In genomic region chr12:119802472-119802871, GRCh38 we compare ENCODE assay signal across 11 cellular contexts.
A peak's percentile ranks its signal among the peaks of the same experiment; 100 is the strongest.
DNase-seq lines count a peak whose midpoint lies in the region; ATAC-seq and TF ChIP-seq lines count a peak whose summit lies in the region.
"Had no signal": no experiment of that assay in that cellular context is flagged by ENCODE, and none has a peak within 500 bp of the region (broad histone marks: within the 10 kb centered on the region; RNA-seq: fewer than 3 reads in every experiment).

No MANE protein-coding gene starts in this region.

- peaks cover 6% of the 10 kb centered on the region; the same call in 1 of the 2 replicates for H3K9me3 ChIP-seq in MG63
- no peaks in the 10 kb centered on the region for H3K9me3 ChIP-seq in fibroblast of lung (ENCODE audit: control insufficient read depth, insufficient read depth, low read depth, low read length)
- H3K9me3 ChIP-seq in mesenchymal stem cell (ENCODE audit: control insufficient read depth, low read length) = no peaks in the 10 kb centered on the region
- H3K9me3 ChIP-seq in SK-N-SH = no peaks in the 10 kb centered on the region
- H3K9me3 ChIP-seq: ascending aorta, esophagus squamous epithelium had no signal

- H3K79me1 ChIP-seq in mesenchymal stem cell (replicated peaks; ENCODE audit: low read length, poor library complexity, severe bottlenecking) = peaks cover 3% of the 10 kb centered on the region

- H3K4me2 ChIP-seq in fibroblast of lung (ENCODE audit: extremely low read depth, insufficient read depth, low read length) (peak overlapping the region; percentile 32), mesenchymal stem cell (ENCODE audit: low read length, poor library complexity, severe bottlenecking) (no peak overlapping the region), SK-N-SH (no peak overlapping the region)

- no peak overlapping the region for H3K23ac ChIP-seq in mesenchymal stem cell (ENCODE audit: low read length in 2 of 2)

- H3K4me1 ChIP-seq in fibroblast of lung (ENCODE audit: control insufficient read depth, extremely low read depth, insufficient read depth, low read length) = peaks cover 3% of the 10 kb centered on the region
- H3K4me1 ChIP-seq in mesenchymal stem cell (ENCODE audit: control insufficient read depth, insufficient read depth, low read depth, low read length) = peaks cover 5% of the 10 kb centered on the region
- H3K4me1 ChIP-seq in SK-N-SH (ENCODE audit: control insufficient read depth in 1 of 2, insufficient read depth in 2 of 2, low read depth in 1 of 2, low read length in 1 of 2) = peaks cover 7 to 8% of the 10 kb centered on the region in 2 experiments; a peak in 3 of 4 replicates

- H3K4me3 ChIP-seq in MG63 = no peak overlapping the region
- H3K4me3 ChIP-seq in fibroblast of lung (replicated peaks in 1 of 4; ENCODE audit: control extremely low read depth in 1 of 4, insufficient read depth in 1 of 4, low read depth in 3 of 4, low read length in 4 of 4) = peak overlapping the region in 1 of 4 experiments; percentile 68
- H3K4me3 ChIP-seq in mesenchymal stem cell (ENCODE audit: insufficient read depth in 1 of 2, low read depth in 1 of 2, low read length in 2 of 2) = peak overlapping the region in 1 of 2 experiments; percentile 91
- no peak overlapping the region for H3K4me3 ChIP-seq in SK-N-SH (ENCODE audit: low read depth in 2 of 2, low read length in 1 of 2)

- no peaks in the 10 kb centered on the region for H4K20me1 ChIP-seq in fibroblast of lung (ENCODE audit: control insufficient read depth, extremely low read depth, insufficient read depth, low read length)
- H4K20me1 ChIP-seq in SK-N-SH (ENCODE audit: insufficient read depth) = no peaks in the 10 kb centered on the region

- no peak overlapping the region for H2BK120ac ChIP-seq in mesenchymal stem cell (ENCODE audit: low read depth, low read length)

- no peak overlapping the region for H4K91ac ChIP-seq in mesenchymal stem cell (ENCODE audit: low read length)

- H3K4ac ChIP-seq in mesenchymal stem cell (ENCODE audit: low read depth in 1 of 2, low read length in 2 of 2) = no peak overlapping the region

- no peak overlapping the region for H3K14ac ChIP-seq in mesenchymal stem cell (ENCODE audit: low read length in 2 of 2)

- TF ChIP-seq CTCF in fibroblast of lung (conservative IDR thresholded peaks at IDR 0.05 in 1 of 2, IDR thresholded peaks at IDR 0.05 in 1 of 2; ENCODE audit: low read depth in 1 of 2, low read length in 2 of 2) (peak in 1 of 2 donors; percentile 14), SK-N-SH (IDR thresholded peaks at IDR 0.05) (no peak)

- no peak overlapping the region for H3K18ac ChIP-seq in mesenchymal stem cell (ENCODE audit: low read depth in 1 of 2, low read length in 2 of 2)

- H2AFZ ChIP-seq in fibroblast of lung (ENCODE audit: low read length) (no peak overlapping the region), mesenchymal stem cell (ENCODE audit: low read depth, low read length) (no peak overlapping the region), SK-N-SH (ENCODE audit: low read depth) (no peak overlapping the region)

- TF ChIP-seq EP300 in SK-N-SH (IDR thresholded peaks at IDR 0.05; ENCODE audit: borderline replicate concordance in 1 of 2, low read depth in 1 of 2, low read length in 1 of 2) = no peak

- no peak overlapping the region for H2AK5ac ChIP-seq in mesenchymal stem cell (ENCODE audit: low read length, severe bottlenecking)

- no peaks in the 10 kb centered on the region for H3K9me2 ChIP-seq in SK-N-SH

- CTCF ChIA-PET in SK-N-SH (lab: Yijun Ruan, JAX) = interaction anchor here (0.8 to 5.7 kb wide), 5 partner anchors 8 to 136 kb away, joined by 3 to 58 read pairs (median 4); no protein-coding TSS in a partner anchor

- 92% methylated on average over 4 of the region's 4 CpGs for WGBS in mesenchymal stem cell
- WGBS in SK-N-SH (ENCODE audit: low lambda C conversion rate) = 84% methylated on average over 4 of the region's 4 CpGs

- no peak overlapping the region for H2BK12ac ChIP-seq in mesenchymal stem cell (ENCODE audit: low read length in 2 of 2)

- peaks cover 8% of the 10 kb centered on the region for H3K36me3 ChIP-seq in MG63
- H3K36me3 ChIP-seq in fibroblast of lung (ENCODE audit: control insufficient read depth, insufficient read depth, low read length) = peaks cover 2% of the 10 kb centered on the region
- peaks cover 0 to 3% of the 10 kb centered on the region in 2 experiments for H3K36me3 ChIP-seq in mesenchymal stem cell (ENCODE audit: control insufficient read depth in 1 of 2, insufficient read depth in 2 of 2, low read depth in 1 of 2, low read length in 2 of 2)
- peaks cover 0 to 5% of the 10 kb centered on the region in 2 experiments for H3K36me3 ChIP-seq in SK-N-SH (replicated peaks in 1 of 2; ENCODE audit: control insufficient read depth in 1 of 2, insufficient read depth in 2 of 2, low read length in 1 of 2)
- H3K36me3 ChIP-seq: ascending aorta, esophagus squamous epithelium had no signal

- no peaks in the 10 kb centered on the region for H3K27me3 ChIP-seq in MG63
- no peaks in the 10 kb centered on the region for H3K27me3 ChIP-seq in fibroblast of lung (ENCODE audit: control insufficient read depth, insufficient read depth, low read length)
- no peaks in the 10 kb centered on the region for H3K27me3 ChIP-seq in mesenchymal stem cell (ENCODE audit: control insufficient read depth in 1 of 2, insufficient read depth in 1 of 2, low read length in 2 of 2)
- no peaks in the 10 kb centered on the region for H3K27me3 ChIP-seq in SK-N-SH (ENCODE audit: insufficient read depth)
- H3K27me3 ChIP-seq: ascending aorta, esophagus squamous epithelium had no signal

- H4K8ac ChIP-seq in mesenchymal stem cell (ENCODE audit: low read length) = no peak overlapping the region

- POLR2A ChIA-PET in SK-N-SH (lab: Yijun Ruan, JAX) = no interaction called here

- no peak overlapping the region for H2BK5ac ChIP-seq in mesenchymal stem cell (ENCODE audit: low read depth, low read length, poor library complexity, severe bottlenecking)

- DNase-seq in MG63 (peak; percentile 86), fibroblast of lung (ENCODE audit: low read depth in 2 of 2) (peak; percentile 45 to 76), mesenchymal stem cell (peak; percentile 23), substantia nigra (lab: John Stamatoyannopoulos, UW) (peak in 39 of 49 donors; percentile 2 to 84 (median 36)), COLO668 (lab: John Stamatoyannopoulos, UW; ENCODE audit: unreplicated experiment) (no peak), SK-N-SH (no peak)
- DNase-seq: esophagus squamous epithelium, NCI-H146 had no signal

- no peak for TF ChIP-seq RAD21 in SK-N-SH (IDR thresholded peaks at IDR 0.05; ENCODE audit: low read length)

- H3K79me2 ChIP-seq in fibroblast of lung (ENCODE audit: control insufficient read depth, insufficient read depth, low read length) = peaks cover 9% of the 10 kb centered on the region
- peaks cover 7% of the 10 kb centered on the region; the same call in 1 of the 2 replicates for H3K79me2 ChIP-seq in SK-N-SH (ENCODE audit: insufficient read depth)

- H3K27ac ChIP-seq in fibroblast of lung (ENCODE audit: insufficient read depth, low read length) (no peak overlapping the region), mesenchymal stem cell (ENCODE audit: low read length, poor library complexity, severe bottlenecking) (peak overlapping the region; percentile 14), substantia nigra (ENCODE audit: low read depth, low read length, poor library complexity, severe bottlenecking) (no peak overlapping the region), SK-N-SH (ENCODE audit: low read depth in 2 of 2, low read length in 1 of 2) (no peak overlapping the region)
- H3K27ac ChIP-seq: ascending aorta, esophagus squamous epithelium had no signal

- ATAC-seq in HG03175 (IDR thresholded peaks at IDR 0.05; ENCODE audit: unreplicated experiment) = no peak
- ATAC-seq in HG03460 (IDR thresholded peaks at IDR 0.05; ENCODE audit: unreplicated experiment) = no peak

- H3K9ac ChIP-seq in fibroblast of lung (ENCODE audit: insufficient read depth, low read length) = no peak overlapping the region
- peak overlapping the region; percentile 87 for H3K9ac ChIP-seq in mesenchymal stem cell (ENCODE audit: low read length)
- no peak overlapping the region for H3K9ac ChIP-seq in SK-N-SH

- no peaks in the 10 kb centered on the region for H3F3A ChIP-seq in SK-N-SH (replicated peaks; ENCODE audit: insufficient read depth)

- H2BK15ac ChIP-seq in mesenchymal stem cell (ENCODE audit: low read depth, poor library complexity, severe bottlenecking) = no peak overlapping the region

TF ChIP-seq in SK-N-SH, 30 proteins besides CTCF, POLR2A, EP300 and RAD21 (continues in another document):
- TF ChIP-seq NRF1 (IDR thresholded peaks at IDR 0.05; ENCODE audit: low read depth, low read length) = no peak
- TF ChIP-seq EZH2phosphoT487 (IDR thresholded peaks at IDR 0.05; ENCODE audit: borderline replicate concordance, low read depth) = no peak
- no peak for TF ChIP-seq GABPA (IDR thresholded peaks at IDR 0.05; ENCODE audit: low read depth)
- TF ChIP-seq FOXJ3 (CRISPR knock-in tag; IDR thresholded peaks at IDR 0.05) = no peak
- no peak for TF ChIP-seq RCOR1 (IDR thresholded peaks at IDR 0.05; ENCODE audit: low read length)
- TF ChIP-seq RFX5 (IDR thresholded peaks at IDR 0.05; ENCODE audit: low read length) = no peak
- no peak for TF ChIP-seq USF1 (IDR thresholded peaks at IDR 0.05; ENCODE audit: borderline replicate concordance, low read depth)
- no peak for TF ChIP-seq JUND (IDR thresholded peaks at IDR 0.05)
- TF ChIP-seq ZBTB33 (IDR thresholded peaks at IDR 0.05; ENCODE audit: borderline replicate concordance, low read depth) = no peak
- TF ChIP-seq MEF2A (IDR thresholded peaks at IDR 0.05; ENCODE audit: borderline replicate concordance, low read depth) = no peak

Comparison
In these comparisons a context has a peak if more than half of its experiments do, and no peak if none do; other contexts are left out.
1. DNase-seq: peak in MG63 (single experiment), fibroblast of lung (2 of 2), mesenchymal stem cell (single experiment) and substantia nigra (39 of 49); none in COLO668 (single experiment) and SK-N-SH (single experiment).